8 cellular contexts compared by ENCODE assay signal in the genomic region with DNA sequence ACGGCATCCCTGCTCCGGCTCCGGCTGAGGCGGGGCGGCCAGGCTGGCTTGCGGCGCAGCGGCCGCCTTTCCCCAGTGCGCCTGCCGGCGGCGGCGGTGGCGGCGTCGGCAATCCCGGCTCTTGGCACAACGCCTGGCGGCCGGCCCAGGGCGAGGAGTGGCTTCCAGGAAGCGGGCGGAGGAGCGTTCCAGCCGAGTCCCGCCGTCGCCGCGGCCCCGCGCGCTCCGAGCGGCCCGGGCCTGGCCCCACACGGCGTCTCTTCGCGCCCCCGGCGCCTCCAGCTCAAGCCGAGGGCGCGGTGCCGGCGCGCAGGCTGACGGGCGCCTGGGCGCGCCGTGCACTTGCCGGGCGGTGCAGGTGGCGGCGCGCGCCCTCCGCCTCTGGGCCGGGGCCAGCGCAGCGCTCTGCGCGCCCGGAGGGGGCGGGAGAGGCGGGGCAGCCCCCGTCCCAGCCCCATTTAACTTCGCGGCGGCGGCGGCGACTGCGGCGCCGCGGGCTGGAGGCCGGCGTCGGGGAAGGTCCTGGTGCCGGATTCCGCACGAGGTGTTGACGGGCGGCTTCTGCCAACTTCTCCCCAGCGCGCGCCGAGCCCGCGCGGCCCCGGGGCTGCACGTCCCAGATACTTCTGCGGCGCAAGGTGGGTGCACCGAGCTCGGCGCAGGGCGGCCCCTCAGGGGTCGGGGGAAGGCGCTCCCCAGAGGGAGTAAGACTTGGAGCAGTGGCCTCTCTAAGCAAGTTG. TPM values are rescaled to one million over a fixed set of nuclear protein-coding genes. Genes with fewer than 3 reads are reported as not detected.
DNase-seq lines count a peak whose midpoint lies in the region; ATAC-seq and TF ChIP-seq lines count a peak whose summit lies in the region.

A gene with protein sequence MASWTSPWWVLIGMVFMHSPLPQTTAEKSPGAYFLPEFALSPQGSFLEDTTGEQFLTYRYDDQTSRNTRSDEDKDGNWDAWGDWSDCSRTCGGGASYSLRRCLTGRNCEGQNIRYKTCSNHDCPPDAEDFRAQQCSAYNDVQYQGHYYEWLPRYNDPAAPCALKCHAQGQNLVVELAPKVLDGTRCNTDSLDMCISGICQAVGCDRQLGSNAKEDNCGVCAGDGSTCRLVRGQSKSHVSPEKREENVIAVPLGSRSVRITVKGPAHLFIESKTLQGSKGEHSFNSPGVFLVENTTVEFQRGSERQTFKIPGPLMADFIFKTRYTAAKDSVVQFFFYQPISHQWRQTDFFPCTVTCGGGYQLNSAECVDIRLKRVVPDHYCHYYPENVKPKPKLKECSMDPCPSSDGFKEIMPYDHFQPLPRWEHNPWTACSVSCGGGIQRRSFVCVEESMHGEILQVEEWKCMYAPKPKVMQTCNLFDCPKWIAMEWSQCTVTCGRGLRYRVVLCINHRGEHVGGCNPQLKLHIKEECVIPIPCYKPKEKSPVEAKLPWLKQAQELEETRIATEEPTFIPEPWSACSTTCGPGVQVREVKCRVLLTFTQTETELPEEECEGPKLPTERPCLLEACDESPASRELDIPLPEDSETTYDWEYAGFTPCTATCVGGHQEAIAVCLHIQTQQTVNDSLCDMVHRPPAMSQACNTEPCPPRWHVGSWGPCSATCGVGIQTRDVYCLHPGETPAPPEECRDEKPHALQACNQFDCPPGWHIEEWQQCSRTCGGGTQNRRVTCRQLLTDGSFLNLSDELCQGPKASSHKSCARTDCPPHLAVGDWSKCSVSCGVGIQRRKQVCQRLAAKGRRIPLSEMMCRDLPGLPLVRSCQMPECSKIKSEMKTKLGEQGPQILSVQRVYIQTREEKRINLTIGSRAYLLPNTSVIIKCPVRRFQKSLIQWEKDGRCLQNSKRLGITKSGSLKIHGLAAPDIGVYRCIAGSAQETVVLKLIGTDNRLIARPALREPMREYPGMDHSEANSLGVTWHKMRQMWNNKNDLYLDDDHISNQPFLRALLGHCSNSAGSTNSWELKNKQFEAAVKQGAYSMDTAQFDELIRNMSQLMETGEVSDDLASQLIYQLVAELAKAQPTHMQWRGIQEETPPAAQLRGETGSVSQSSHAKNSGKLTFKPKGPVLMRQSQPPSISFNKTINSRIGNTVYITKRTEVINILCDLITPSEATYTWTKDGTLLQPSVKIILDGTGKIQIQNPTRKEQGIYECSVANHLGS (N-terminal part only) (plus strand): TSS at position 485 of the 740 bp plus-strand sequence. CDS start 1,639 bp downstream, outside the sequence.

- CTCF ChIA-PET in SK-N-SH (lab: Yijun Ruan, JAX), result no interaction called here
- CTCF ChIA-PET in activated CD8-positive, alpha-beta T cell treated with anti-CD3 and anti-CD28 coated beads, Interleukin-2, amount 10 ng/mL, durations not matched to agents 7 days and 5 days (lab: Charles Lee), result no interaction called here

- no peaks in the 10 kb centered on the region for H3K79me2 ChIP-seq in SK-N-SH (ENCODE audit: insufficient read depth)
- H3K79me2 ChIP-seq in osteoblast (ENCODE audit: insufficient read depth, low read length), result no peaks in the 10 kb centered on the region

- H3F3A ChIP-seq in SK-N-SH (replicated peaks; ENCODE audit: insufficient read depth), result no peaks in the 10 kb centered on the region

- H3K36me3 Mint-ChIP-seq in activated CD8-positive, alpha-beta T cell treated with anti-CD3 and anti-CD28 coated beads, Interleukin-2, amount 10 ng/mL, durations not matched to agents 7 days and 5 days (ENCODE audit: low read depth), result no peaks in the 10 kb centered on the region

- intact Hi-C loops in heart left ventricle (cut with DNase I), result loop anchor here in 4 of 10 donors (10.0 kb wide), 3 partner anchors 79 to 381 kb away; no protein-coding TSS in a partner anchor

- H3K27me3 ChIP-seq in SK-N-SH (ENCODE audit: insufficient read depth), result peaks cover 40% of the 10 kb centered on the region; the same call in 1 of the 2 replicates
- H3K27me3 ChIP-seq in heart left ventricle, result peaks cover 0 to 18% (median 0%) of the 10 kb centered on the region in 9 donors
- peaks cover 23% of the 10 kb centered on the region for H3K27me3 ChIP-seq in osteoblast (ENCODE audit: insufficient read depth, low read length)

- H4K20me1 ChIP-seq in SK-N-SH (ENCODE audit: insufficient read depth) (no peaks in the 10 kb centered on the region), osteoblast (ENCODE audit: insufficient read depth, low read length) (no peaks in the 10 kb centered on the region)

- no peaks in the 10 kb centered on the region for H3K9me3 Mint-ChIP-seq in activated CD8-positive, alpha-beta T cell treated with anti-CD3 and anti-CD28 coated beads, Interleukin-2, amount 10 ng/mL, durations not matched to agents 7 days and 5 days (ENCODE audit: insufficient read depth)

- no peak within 1 kb of the TSS for H2AFZ ChIP-seq in SK-N-SH (ENCODE audit: low read depth)
- no peak within 1 kb of the TSS for H2AFZ ChIP-seq in osteoblast (ENCODE audit: low read length)

- TF ChIP-seq EP300 in SK-N-SH (IDR thresholded peaks at IDR 0.05; ENCODE audit: borderline replicate concordance in 1 of 2, low read depth in 1 of 2, low read length in 1 of 2), result no peak

- no peaks in the 10 kb centered on the region for H3K9me2 ChIP-seq in SK-N-SH

- H3K9me3 ChIP-seq in SK-N-SH (no peaks in the 10 kb centered on the region), heart left ventricle (no peaks in the 10 kb centered on the region), osteoblast (ENCODE audit: low read depth, low read length) (no peaks in the 10 kb centered on the region)

- H3K36me3 ChIP-seq in SK-N-SH (replicated peaks in 1 of 2; ENCODE audit: control insufficient read depth in 1 of 2, insufficient read depth in 2 of 2, low read length in 1 of 2) (no peaks in the 10 kb centered on the region), heart left ventricle (peaks cover 0 to 15% (median 0%) of the 10 kb centered on the region in 9 donors), osteoblast (ENCODE audit: insufficient read depth, low read length) (no peaks in the 10 kb centered on the region)

- no peak for TF ChIP-seq RAD21 in SK-N-SH (IDR thresholded peaks at IDR 0.05; ENCODE audit: low read length)

- H3K9ac ChIP-seq in SK-N-SH, result no peak within 1 kb of the TSS

- DNase-seq in Ammon's horn (ENCODE audit: low spot score) (peak; percentile 34), SK-N-SH (peak; percentile 62), heart left ventricle (peak; percentile 84 to 92 (median 88)), osteoblast (ENCODE audit: insufficient read length, low spot score, missing footprints) (peak; percentile 95), NCI-H1417 treated with DMSO at 0.1 percent for 48 hours (lab: John Stamatoyannopoulos, UW) (no peak)
- DNase-seq in activated CD8-positive, alpha-beta T cell treated with anti-CD3 and anti-CD28 coated beads, Interleukin-2, amount 10 ng/mL, durations not matched to agents 7 days and 5 days, result no peak

- 16% methylated on average over 28 of the region's 105 CpGs for WGBS in SK-N-SH (ENCODE audit: low lambda C conversion rate)
- 0 to 1% (median 1%) methylated on average over 19 to 105 of the region's 105 CpGs for WGBS in heart left ventricle, 4 donors

- no peak within 1 kb of the TSS for H3K27ac Mint-ChIP-seq in activated CD8-positive, alpha-beta T cell treated with anti-CD3 and anti-CD28 coated beads, Interleukin-2, amount 10 ng/mL, durations not matched to agents 7 days and 5 days

- ATAC-seq in heart left ventricle, result peak; percentile 3 to 81 (median 57)
- ATAC-seq in HG03159 (IDR thresholded peaks at IDR 0.05; ENCODE audit: unreplicated experiment), result no peak
- ATAC-seq in GM18858 (IDR thresholded peaks at IDR 0.05; ENCODE audit: unreplicated experiment), result no peak
- no peak for ATAC-seq in activated CD8-positive, alpha-beta T cell treated with anti-CD3 and anti-CD28 coated beads, Interleukin-2, amount 10 ng/mL, durations not matched to agents 7 days and 5 days

- TF ChIP-seq CTCF in SK-N-SH (IDR thresholded peaks at IDR 0.05) (no peak), heart left ventricle (IDR thresholded peaks at IDR 0.05) (peak in 5 of 12 donors; percentile 6 to 31 (median 13)), osteoblast (IDR thresholded peaks at IDR 0.05; ENCODE audit: extremely low read depth, low read depth, low read length) (no peak)

- H3K27me3 Mint-ChIP-seq in activated CD8-positive, alpha-beta T cell treated with anti-CD3 and anti-CD28 coated beads, Interleukin-2, amount 10 ng/mL, durations not matched to agents 7 days and 5 days (ENCODE audit: low read depth), result peaks cover 14% of the 10 kb centered on the region

- H3K4me3 ChIP-seq in SK-N-SH (ENCODE audit: low read depth in 2 of 2, low read length in 1 of 2), result no peak within 1 kb of the TSS
- H3K4me3 ChIP-seq in heart left ventricle, result peak within 1 kb of the TSS; percentile 43 to 85 (median 68)
- H3K4me3 ChIP-seq in osteoblast (ENCODE audit: insufficient read depth, low read length), result no peak within 1 kb of the TSS

- POLR2A ChIA-PET in SK-N-SH (lab: Yijun Ruan, JAX), result no interaction called here
- POLR2A ChIA-PET in activated CD8-positive, alpha-beta T cell treated with anti-CD3 and anti-CD28 coated beads, Interleukin-2, amount 10 ng/mL, durations not matched to agents 7 days and 5 days (lab: Charles Lee), result no interaction called here

- H3K4me1 Mint-ChIP-seq in activated CD8-positive, alpha-beta T cell treated with anti-CD3 and anti-CD28 coated beads, Interleukin-2, amount 10 ng/mL, durations not matched to agents 7 days and 5 days (ENCODE audit: low read depth), result no peaks in the 10 kb centered on the region

- peak in 1 of 2 donors; percentile 29 for TF ChIP-seq POLR2A in heart left ventricle (IDR thresholded peaks at IDR 0.05)

- H3K4me1 ChIP-seq in SK-N-SH (ENCODE audit: control insufficient read depth in 1 of 2, insufficient read depth in 2 of 2, low read depth in 1 of 2, low read length in 1 of 2) (no peaks in the 10 kb centered on the region), heart left ventricle (peaks cover 0 to 45% (median 11%) of the 10 kb centered on the region in 12 donors), osteoblast (ENCODE audit: insufficient read depth, low read length) (no peaks in the 10 kb centered on the region)

- H3K27ac ChIP-seq in SK-N-SH (ENCODE audit: low read depth in 2 of 2, low read length in 1 of 2), result no peak within 1 kb of the TSS
- peak within 1 kb of the TSS; percentile 14 to 90 (median 82) for H3K27ac ChIP-seq in heart left ventricle
- no peak within 1 kb of the TSS for H3K27ac ChIP-seq in osteoblast (ENCODE audit: low read depth, low read length)

- no peak within 1 kb of the TSS for H3K4me3 Mint-ChIP-seq in activated CD8-positive, alpha-beta T cell treated with anti-CD3 and anti-CD28 coated beads, Interleukin-2, amount 10 ng/mL, durations not matched to agents 7 days and 5 days

- H3K4me2 ChIP-seq in SK-N-SH (no peak within 1 kb of the TSS), osteoblast (ENCODE audit: insufficient read depth, low read length) (no peak within 1 kb of the TSS)

RNA-seq across cellular contexts. Expression of the gene that starts here (rescaled TPM):
- polyA plus RNA-seq in SK-N-SH (2012; rRNA removed) (0.02 TPM in 1 of 2 replicates, not detected in the other), heart left ventricle (1 to 10 TPM; 1.3 to 2.6 TPM)
- polyA plus RNA-seq in SK-N-SH (2012; cell fraction: cytosol; rRNA removed), result not detected in 2 replicates
- polyA plus RNA-seq in SK-N-SH (2012; cell fraction: nucleus; rRNA removed), result 0.01 TPM in 1 of 2 replicates, not detected in the other
- total RNA-seq in heart left ventricle (10 to 100 TPM in 3 of 9 donors, 1 to 10 TPM in 6; 6.6 to 13.2 (median 7.7) TPM), osteoblast (0.29 and 0.72 TPM in 2 replicates)
- not detected for total RNA-seq in activated CD8-positive, alpha-beta T cell treated with anti-CD3 and anti-CD28 coated beads, Interleukin-2, amount 10 ng/mL, durations not matched to agents 7 days and 5 days

Comparison
In these comparisons a context has a peak if more than half of its experiments do, and no peak if none do; other contexts are left out.
1. Peak in DNase-seq in SK-N-SH; RNA of the gene not detected or under 1 TPM.
2. Peak in DNase-seq in osteoblast; RNA of the gene not detected or under 1 TPM.
3. DNase-seq: peak in Ammon's horn (single experiment) and heart left ventricle (5 of 5); none in NCI-H1417 treated with DMSO at 0.1 percent for 48 hours (single experiment) and activated CD8-positive, alpha-beta T cell treated with anti-CD3 and anti-CD28 coated beads, Interleukin-2, amount 10 ng/mL, durations not matched to agents 7 days and 5 days (single experiment).
4. H3K27ac ChIP-seq: peak in heart left ventricle (12 of 12); none in SK-N-SH (0 of 2) and osteoblast (single experiment).
5. H3K4me3 ChIP-seq: peak in heart left ventricle (12 of 12); none in SK-N-SH (0 of 2) and osteoblast (single experiment).
6. ATAC-seq: peak in heart left ventricle (4 of 4); none in HG03159 (single experiment), GM18858 (single experiment) and activated CD8-positive, alpha-beta T cell treated with anti-CD3 and anti-CD28 coated beads, Interleukin-2, amount 10 ng/mL, durations not matched to agents 7 days and 5 days (single experiment).